24 cellular contexts compared by ENCODE assay signal in genomic region chr9:134830126-134830525, GRCh38. TPM values are rescaled to one million over a fixed set of nuclear protein-coding genes. Genes with fewer than 3 reads are reported as not detected.
DNase-seq lines count a peak whose midpoint lies in the region; ATAC-seq, FAIRE-seq and TF ChIP-seq lines count a peak whose summit lies in the region.
"Had no signal": no experiment of that assay in that cellular context is flagged by ENCODE, and none has a peak within 500 bp of the region (broad histone marks: within the 10 kb centered on the region; RNA-seq: fewer than 3 reads in every experiment).

No MANE protein-coding gene starts in this region.

- FAIRE-seq in astrocyte (lab: Jason Lieb, UNC) = no peak
- FAIRE-seq in RCC 7860 (lab: Jason Lieb, UNC) = no peak
- no peak for FAIRE-seq in frontal cortex (lab: Jason Lieb, UNC)
- FAIRE-seq: GM12891, GM19239 had no signal

- DNase-seq in Ammon's horn (ENCODE audit: low spot score) (peak; percentile 44), NCI-H2171 (lab: John Stamatoyannopoulos, UW) (peak; percentile 66), astrocyte (ENCODE audit: low read depth) (no peak), middle frontal gyrus (ENCODE audit: extremely low spot score, low spot score) (peak; percentile 14), RCC 7860 (ENCODE audit: low spot score) (no peak), frontal cortex (ENCODE audit: low spot score in 2 of 2) (no peak)
- DNase-seq in CD8-positive, alpha-beta T cell = no peak
- DNase-seq in stimulated activated CD8-positive, alpha-beta memory T cell treated with anti-CD3 and anti-CD28 coated beads, Interleukin-4, amount 100 ng/mL, for 48 hours = no peak
- DNase-seq: 8988T; CD4-positive, alpha-beta T cell; DMS53; EL; GOT3; KG1; MV-4-11; NCI-H187 treated with DMSO at 0.1 percent for 48 hours; NCI-H446; NCI-H748 treated with DMSO at 0.1 percent for 48 hours; OCI-M1; SHP77 treated with DMSO at 0.1 percent for 48 hours; SK-N-SH had no signal

- CTCF ChIA-PET in CD8-positive, alpha-beta T cell (lab: Charles Lee) = no interaction called here

- H2AFZ ChIP-seq in astrocyte (ENCODE audit: low read depth, low read length) = no peak overlapping the region

- no peak overlapping the region for H3K4me3 ChIP-seq in astrocyte (ENCODE audit: insufficient read depth, low read depth, low read length)
- no peak overlapping the region for H3K4me3 ChIP-seq in CD8-positive, alpha-beta T cell (ENCODE audit: low read depth, low read length)

- no peak for ATAC-seq in CD8-positive, alpha-beta T cell

- peaks cover 16% of the 10 kb centered on the region for H3K36me3 Mint-ChIP-seq in astrocyte (ENCODE audit: low read depth, unreplicated experiment)
- H3K36me3 Mint-ChIP-seq in CD8-positive, alpha-beta T cell = no peaks in the 10 kb centered on the region

- POLR2A ChIA-PET in CD8-positive, alpha-beta T cell (lab: Charles Lee) = no interaction called here

- H3K4me1 ChIP-seq in astrocyte (ENCODE audit: insufficient read depth, low read length) = no peaks in the 10 kb centered on the region
- H3K4me1 ChIP-seq in CD8-positive, alpha-beta T cell (ENCODE audit: insufficient read depth, low read length) = no peaks in the 10 kb centered on the region

- H3K36me3 ChIP-seq in astrocyte (ENCODE audit: insufficient read depth, low read length) = peaks cover 59% of the 10 kb centered on the region
- no peaks in the 10 kb centered on the region for H3K36me3 ChIP-seq in CD8-positive, alpha-beta T cell (ENCODE audit: insufficient read depth, low read length)

- no peaks in the 10 kb centered on the region for H3K9me3 ChIP-seq in astrocyte (ENCODE audit: insufficient read depth, low read depth, low read length)
- H3K9me3 ChIP-seq in CD8-positive, alpha-beta T cell (ENCODE audit: low read length) = no peaks in the 10 kb centered on the region
- H3K9me3 ChIP-seq: SK-N-SH had no signal

- H3K27ac ChIP-seq in astrocyte (ENCODE audit: low read depth, low read length) = no peak overlapping the region
- H3K27ac ChIP-seq in CD8-positive, alpha-beta T cell (ENCODE audit: low read depth, low read length) = no peak overlapping the region

- no peaks in the 10 kb centered on the region for H3K9me3 Mint-ChIP-seq in astrocyte (ENCODE audit: unreplicated experiment)
- no peaks in the 10 kb centered on the region for H3K9me3 Mint-ChIP-seq in CD8-positive, alpha-beta T cell
- H3K9me3 Mint-ChIP-seq: CD4-positive, alpha-beta T cell had no signal

- intact Hi-C loops in CD8-positive, alpha-beta T cell (cut with DNase I, micrococcal nuclease) = no loop called here

- H3K4me2 ChIP-seq in astrocyte (ENCODE audit: low read length) = no peak overlapping the region
- H3K4me2 ChIP-seq: SK-N-SH had no signal

- no peaks in the 10 kb centered on the region for H3K27me3 ChIP-seq in astrocyte (ENCODE audit: insufficient read depth, low read length)
- no peaks in the 10 kb centered on the region for H3K27me3 ChIP-seq in CD8-positive, alpha-beta T cell (ENCODE audit: insufficient read depth, low read length)

- H3K9ac ChIP-seq in astrocyte (ENCODE audit: low read length) = no peak overlapping the region
- H3K9ac ChIP-seq: SK-N-SH had no signal

- peaks cover 18% of the 10 kb centered on the region for H3K79me2 ChIP-seq in astrocyte (ENCODE audit: insufficient read depth, low read length)

- peak overlapping the region; percentile 22 for H3K27ac Mint-ChIP-seq in astrocyte (ENCODE audit: unreplicated experiment)
- H3K27ac Mint-ChIP-seq in CD8-positive, alpha-beta T cell = no peak overlapping the region
- H3K27ac Mint-ChIP-seq: CD4-positive, alpha-beta T cell had no signal

- H3K4me1 Mint-ChIP-seq in astrocyte (ENCODE audit: low read depth, unreplicated experiment) = peaks cover 6% of the 10 kb centered on the region
- no peaks in the 10 kb centered on the region for H3K4me1 Mint-ChIP-seq in CD8-positive, alpha-beta T cell (ENCODE audit: low read depth)

- TF ChIP-seq CTCF in astrocyte (IDR thresholded peaks at IDR 0.05; ENCODE audit: insufficient read depth, low read depth, low read length) = no peak
- TF ChIP-seq CTCF in CD8-positive, alpha-beta T cell (IDR thresholded peaks at IDR 0.05) = no peak

- H3K27me3 Mint-ChIP-seq in astrocyte (ENCODE audit: low read depth, unreplicated experiment) = no peaks in the 10 kb centered on the region
- H3K27me3 Mint-ChIP-seq in CD8-positive, alpha-beta T cell (ENCODE audit: low read depth) = no peaks in the 10 kb centered on the region
- H3K27me3 Mint-ChIP-seq: CD4-positive, alpha-beta T cell had no signal

- peaks cover 96% of the 10 kb centered on the region for H4K20me1 ChIP-seq in astrocyte (ENCODE audit: insufficient read depth, low read length)

- no peak overlapping the region for H3K4me3 Mint-ChIP-seq in astrocyte (ENCODE audit: unreplicated experiment)
- no peak overlapping the region for H3K4me3 Mint-ChIP-seq in CD8-positive, alpha-beta T cell
- H3K4me3 Mint-ChIP-seq: CD4-positive, alpha-beta T cell had no signal

RNA-seq across cellular contexts. Expression of gene FCN2, which starts 50.5 kb away (rescaled TPM):
- total RNA-seq in astrocyte = not detected in 2 replicates
- total RNA-seq in CD8-positive, alpha-beta T cell = not detected
- not detected for total RNA-seq in frontal cortex
- total RNA-seq: CD4-positive, alpha-beta T cell; RPMI7951 had no signal

Comparison
In these comparisons a context has a peak if more than half of its experiments do, and no peak if none do; other contexts are left out.
1. DNase-seq: peak in Ammon's horn (single experiment), NCI-H2171 (single experiment) and middle frontal gyrus (single experiment); none in astrocyte (single experiment), CD8-positive, alpha-beta T cell (0 of 7), RCC 7860 (single experiment), frontal cortex (0 of 2) and stimulated activated CD8-positive, alpha-beta memory T cell treated with anti-CD3 and anti-CD28 coated beads, Interleukin-4, amount 100 ng/mL, for 48 hours (single experiment).